ENCODE assay signal across 8 cellular contexts in the genomic region with DNA sequence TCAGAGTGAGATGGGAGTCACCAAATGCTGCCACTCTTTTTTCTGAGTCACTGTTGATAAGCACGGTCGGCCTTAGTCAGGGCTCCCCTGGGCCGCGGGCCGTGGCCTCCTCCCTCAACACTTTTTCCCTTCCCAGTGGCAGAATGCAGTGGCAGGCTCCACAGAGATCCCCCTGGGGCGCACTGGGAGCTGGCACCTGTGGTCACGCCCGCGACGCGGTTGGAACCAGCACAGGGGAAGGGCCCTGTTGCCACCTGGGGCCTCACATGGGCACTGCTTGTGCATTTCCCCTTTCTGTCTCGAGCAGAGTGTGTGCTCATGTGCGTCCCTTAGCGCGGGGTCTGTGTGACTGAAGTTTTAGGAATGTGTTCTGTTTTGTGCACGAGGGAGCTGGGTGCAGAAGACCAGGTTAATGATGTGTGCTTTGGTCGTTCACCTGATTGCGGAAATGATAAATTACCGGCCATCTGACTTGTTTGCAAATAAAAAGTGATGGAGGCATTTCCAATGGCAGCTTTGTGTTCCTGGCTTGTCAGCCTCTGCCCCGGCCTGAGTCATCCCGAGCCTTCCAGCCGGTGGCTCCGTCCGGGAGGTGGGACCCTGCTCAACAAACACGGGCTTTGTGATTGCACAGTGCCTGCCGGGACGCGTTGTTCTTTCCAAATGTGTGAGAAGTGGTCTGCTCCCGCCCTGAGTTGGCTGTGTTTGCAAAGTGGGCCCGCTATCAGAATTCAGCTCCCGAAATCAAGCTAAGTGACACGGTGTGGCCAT.
A peak's percentile ranks its signal among the peaks of the same experiment; 100 is the strongest.
DNase-seq lines count a peak whose midpoint lies in the region; ATAC-seq and TF ChIP-seq lines count a peak whose summit lies in the region.

No MANE protein-coding gene starts in this region.

- 24 to 41% (median 35%) methylated on average over 26 to 32 of the region's 32 CpGs for WGBS in stomach, 5 donors

- H3K27me3 Mint-ChIP-seq in activated T-cell treated with anti-CD3 and anti-CD28 coated beads, Interleukin-2, amount 50 U/mL, for 72 hours (ENCODE audit: low read depth), result no peaks in the 10 kb centered on the region

- peak overlapping the region; percentile 75 to 89 (median 83) for H3K27ac ChIP-seq in stomach

- TF ChIP-seq EP300 in stomach (IDR thresholded peaks at IDR 0.05), result no peak

- H3K27ac Mint-ChIP-seq in activated T-cell treated with anti-CD3 and anti-CD28 coated beads, Interleukin-2, amount 50 U/mL, for 72 hours, result no peak overlapping the region

- H3K4me3 Mint-ChIP-seq in activated T-cell treated with anti-CD3 and anti-CD28 coated beads, Interleukin-2, amount 50 U/mL, for 72 hours, result no peak overlapping the region

- H3K9me3 ChIP-seq in stomach, result no peaks in the 10 kb centered on the region

- peak overlapping the region in 1 of 4 donors; percentile 4 for H3K4me3 ChIP-seq in stomach

- peaks cover 10 to 45% (median 27%) of the 10 kb centered on the region in 4 donors for H3K4me1 ChIP-seq in stomach

- intact Hi-C loops in stomach (cut with DNase I; ENCODE audit: low total_unique reads), result no loop called here

- TF ChIP-seq POLR2A in stomach (IDR thresholded peaks at IDR 0.05), result peak in 1 of 4 donors; percentile 12

- no peaks in the 10 kb centered on the region for H3K27me3 ChIP-seq in stomach

- peak; percentile 63 to 64 for ATAC-seq in activated T-cell treated with anti-CD3 and anti-CD28 coated beads, Interleukin-2, amount 50 U/mL, for 72 hours (replicated peaks in 1 of 2)
- ATAC-seq in omental fat pad (ENCODE audit: low FRiP score) (no peak), GM18909 (IDR thresholded peaks at IDR 0.05; ENCODE audit: poor library complexity, unreplicated experiment) (no peak)

- DNase-seq in stimulated activated CD4-positive, alpha-beta T cell treated with anti-CD3 and anti-CD28 coated beads, Interleukin-15, amount 100 ng/mL, for 24 hours, result peak; percentile 21
- no peak for DNase-seq in stimulated activated CD4-positive, alpha-beta T cell treated with anti-CD3 and anti-CD28 coated beads, Interleukin-4, amount 100 ng/mL, for 4 hours
- peak; percentile 22 to 23 for DNase-seq in activated T-cell treated with anti-CD3 and anti-CD28 coated beads, Interleukin-2, amount 50 U/mL, for 72 hours
- DNase-seq in hippocampal formation (lab: John Stamatoyannopoulos, UW) (peak; percentile 84 to 88), stomach (peak; percentile 90), omental fat pad (ENCODE audit: low spot score) (no peak), GM13977 (ENCODE audit: low spot score) (no peak)

- H3K36me3 ChIP-seq in stomach, result peaks cover 0 to 10% (median 4%) of the 10 kb centered on the region in 4 donors

- in situ Hi-C loops in GM13977 (cut with MboI; ENCODE audit: low pct_unique_long_range_greater_than_20kb, low sequenced_read_pairs, unreplicated experiment), result no loop called here

- peaks cover 0 to 2% of the 10 kb centered on the region in 2 donors for H3K36me3 Mint-ChIP-seq in activated T-cell treated with anti-CD3 and anti-CD28 coated beads, Interleukin-2, amount 50 U/mL, for 72 hours (ENCODE audit: insufficient read depth in 2 of 2)

- TF ChIP-seq CTCF in stomach (IDR thresholded peaks at IDR 0.05) (no peak), omental fat pad (IDR thresholded peaks at IDR 0.05) (no peak), GM13977 (IDR thresholded peaks at IDR 0.05; ENCODE audit: extremely low read depth, insufficient read depth, missing control alignments) (no peak)

- no peaks in the 10 kb centered on the region for H3K9me3 Mint-ChIP-seq in activated T-cell treated with anti-CD3 and anti-CD28 coated beads, Interleukin-2, amount 50 U/mL, for 72 hours

- peaks cover 22% of the 10 kb centered on the region for H3K4me1 Mint-ChIP-seq in activated T-cell treated with anti-CD3 and anti-CD28 coated beads, Interleukin-2, amount 50 U/mL, for 72 hours (ENCODE audit: low read depth)

Comparison
In these comparisons a context has a peak if more than half of its experiments do, and no peak if none do; other contexts are left out.
1. DNase-seq: peak in stimulated activated CD4-positive, alpha-beta T cell treated with anti-CD3 and anti-CD28 coated beads, Interleukin-15, amount 100 ng/mL, for 24 hours (single experiment), activated T-cell treated with anti-CD3 and anti-CD28 coated beads, Interleukin-2, amount 50 U/mL, for 72 hours (2 of 2), hippocampal formation (2 of 2) and stomach (single experiment); none in stimulated activated CD4-positive, alpha-beta T cell treated with anti-CD3 and anti-CD28 coated beads, Interleukin-4, amount 100 ng/mL, for 4 hours (0 of 2), omental fat pad (single experiment) and GM13977 (single experiment).
2. ATAC-seq: peak in activated T-cell treated with anti-CD3 and anti-CD28 coated beads, Interleukin-2, amount 50 U/mL, for 72 hours (2 of 2); none in omental fat pad (single experiment) and GM18909 (single experiment).